Comparison of ENCODE assay signal across 1 cellular context in genomic region chr20:34145280-34145819, GRCh38.
TF ChIP-seq lines count a peak whose summit lies in the region.

No MANE protein-coding gene starts in this region.

TF ChIP-seq in HepG2, 621 proteins besides CTCF, POLR2A, EP300 and RAD21:
- 0 out of 2 replicates have a peak, but pooled peaks have one; percentile 22 for TF ChIP-seq AHDC1 (CRISPR knock-in tag; IDR thresholded peaks at IDR 0.05; ENCODE audit: borderline replicate concordance)
- no peak for TF ChIP-seq ZNF879 (CRISPR knock-in tag; IDR thresholded peaks at IDR 0.05)
